ENCODE assay signal across 30 cellular contexts in the genomic region with DNA sequence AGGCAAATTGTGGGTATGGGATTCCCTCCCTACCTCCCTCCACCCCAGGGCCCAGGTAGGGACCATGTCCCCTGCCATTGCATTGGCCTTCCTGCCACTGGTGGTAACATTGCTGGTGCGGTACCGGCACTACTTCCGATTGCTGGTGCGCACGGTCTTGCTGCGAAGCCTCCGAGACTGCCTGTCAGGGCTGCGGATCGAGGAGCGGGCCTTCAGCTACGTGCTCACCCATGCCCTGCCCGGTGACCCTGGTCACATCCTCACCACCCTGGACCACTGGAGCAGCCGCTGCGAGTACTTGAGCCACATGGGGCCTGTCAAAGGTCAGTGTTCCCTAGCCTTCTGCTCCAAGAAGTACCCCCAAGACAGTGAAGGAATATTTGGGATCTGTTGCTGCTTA. TPM values are rescaled to one million over a fixed set of nuclear protein-coding genes. Genes with fewer than 3 reads are reported as not detected.
DNase-seq lines count a peak whose midpoint lies in the region; ATAC-seq and TF ChIP-seq lines count a peak whose summit lies in the region.
"Had no signal": no experiment of that assay in that cellular context is flagged by ENCODE, and none has a peak within 500 bp of the region (broad histone marks: within the 10 kb centered on the region; RNA-seq: fewer than 3 reads in every experiment).

Gene TOMT, plus strand, starts transcription at position 37 of the 400 bp plus-strand sequence. Its CDS starts 28 bp downstream, at position 65.

- POLR2A ChIA-PET in naive thymus-derived CD8-positive, alpha-beta T cell (lab: Charles Lee): no interaction called here

- peaks cover 4% of the 10 kb centered on the region for H3K36me3 Mint-ChIP-seq in activated CD8-positive, alpha-beta memory T cell treated with anti-CD3 and anti-CD28 coated beads, Interleukin-2, amount 10 ng/mL, durations not matched to agents 7 days and 5 days
- H3K36me3 Mint-ChIP-seq in naive thymus-derived CD8-positive, alpha-beta T cell: peaks cover 4 to 23% (median 21%) of the 10 kb centered on the region in 3 donors
- peaks cover 14% of the 10 kb centered on the region for H3K36me3 Mint-ChIP-seq in stimulated activated effector memory CD8-positive, alpha-beta T cell treated with anti-CD3 and anti-CD28 coated beads, Interleukin-12 subunit alpha, Interleukin-12 subunit beta, amount 100 ng/mL, for 72 hours

- peaks cover 27% of the 10 kb centered on the region for H3K4me1 Mint-ChIP-seq in activated CD8-positive, alpha-beta memory T cell treated with anti-CD3 and anti-CD28 coated beads, Interleukin-2, amount 10 ng/mL, durations not matched to agents 7 days and 5 days
- peaks cover 25 to 42% (median 36%) of the 10 kb centered on the region in 4 donors for H3K4me1 Mint-ChIP-seq in naive thymus-derived CD8-positive, alpha-beta T cell
- peaks cover 33% of the 10 kb centered on the region for H3K4me1 Mint-ChIP-seq in stimulated activated effector memory CD8-positive, alpha-beta T cell treated with anti-CD3 and anti-CD28 coated beads, Interleukin-12 subunit alpha, Interleukin-12 subunit beta, amount 100 ng/mL, for 72 hours

- H3K27ac Mint-ChIP-seq in activated CD8-positive, alpha-beta memory T cell treated with anti-CD3 and anti-CD28 coated beads, Interleukin-2, amount 10 ng/mL, durations not matched to agents 7 days and 5 days: peak within 1 kb of the TSS; percentile 29
- peak within 1 kb of the TSS in 9 of 10 donors; percentile 7 to 94 (median 79) for H3K27ac Mint-ChIP-seq in naive thymus-derived CD8-positive, alpha-beta T cell
- peak within 1 kb of the TSS; percentile 95 for H3K27ac Mint-ChIP-seq in stimulated activated effector memory CD8-positive, alpha-beta T cell treated with anti-CD3 and anti-CD28 coated beads, Interleukin-12 subunit alpha, Interleukin-12 subunit beta, amount 100 ng/mL, for 72 hours

- no peak for DNase-seq in activated CD8-positive, alpha-beta memory T cell treated with anti-CD3 and anti-CD28 coated beads, Interleukin-2, amount 10 ng/mL, durations not matched to agents 7 days and 5 days
- DNase-seq in activated CD8-positive, alpha-beta memory T cell treated with anti-CD3 and anti-CD28 coated beads, Interleukin-2, amount 50 U/mL, for 4 hours: no peak
- no peak for DNase-seq in naive thymus-derived CD8-positive, alpha-beta T cell
- DNase-seq in stimulated activated effector memory CD8-positive, alpha-beta T cell treated with anti-CD3 and anti-CD28 coated beads, Interleukin-12 subunit alpha, Interleukin-12 subunit beta, amount 100 ng/mL, for 72 hours (ENCODE audit: low spot score in 2 of 2): no peak
- no peak for DNase-seq in stimulated activated naive CD4-positive, alpha-beta T cell (lab: John Stamatoyannopoulos, UW)
- DNase-seq: activated CD4-positive, alpha-beta memory T cell treated with anti-CD3 and anti-CD28 coated beads, Interleukin-2, amount 10 ng/mL, durations not matched to agents 7 days and 5 days; activated T-cell treated with anti-CD3 and anti-CD28 coated beads, Interleukin-2, amount 50 U/mL, for 48 hours; BE2C; EL; hypothalamus; left ventricle myocardium superior; NCI-H1417; NCI-H446; NK-92 treated with Interleukin-12 subunit alpha and Interleukin-12 subunit beta, amount 100 ng/mL, for 24 hours; Peyer's patch; SJCRH30; upper lobe of right lung had no signal

- no peak for TF ChIP-seq CTCF in VCaP (conservative IDR thresholded peaks at IDR 0.05)

- H3K27ac ChIP-seq in VCaP: peak within 1 kb of the TSS; percentile 98; the same call in 1 of the 2 replicates
- H3K27ac ChIP-seq: A549, Peyer's patch, right atrium auricular region, SJCRH30, upper lobe of right lung had no signal

- H3K27me3 Mint-ChIP-seq in activated CD8-positive, alpha-beta memory T cell treated with anti-CD3 and anti-CD28 coated beads, Interleukin-2, amount 10 ng/mL, durations not matched to agents 7 days and 5 days: no peaks in the 10 kb centered on the region
- no peaks in the 10 kb centered on the region for H3K27me3 Mint-ChIP-seq in naive thymus-derived CD8-positive, alpha-beta T cell
- H3K27me3 Mint-ChIP-seq: activated CD4-positive, alpha-beta memory T cell treated with anti-CD3 and anti-CD28 coated beads, Interleukin-2, amount 10 ng/mL, durations not matched to agents 7 days and 5 days had no signal

- CTCF ChIA-PET in activated CD8-positive, alpha-beta memory T cell treated with anti-CD3 and anti-CD28 coated beads, Interleukin-2, amount 10 ng/mL, durations not matched to agents 7 days and 5 days (lab: Charles Lee): interaction anchor here (0.9 to 1.3 kb wide), 2 partner anchors 35 to 38 kb away, joined by 3 read pairs; no protein-coding TSS in a partner anchor

- H3K9me3 Mint-ChIP-seq in activated CD8-positive, alpha-beta memory T cell treated with anti-CD3 and anti-CD28 coated beads, Interleukin-2, amount 10 ng/mL, durations not matched to agents 7 days and 5 days (ENCODE audit: low read depth): no peaks in the 10 kb centered on the region
- H3K9me3 Mint-ChIP-seq in naive thymus-derived CD8-positive, alpha-beta T cell: no peaks in the 10 kb centered on the region
- no peaks in the 10 kb centered on the region for H3K9me3 Mint-ChIP-seq in stimulated activated effector memory CD8-positive, alpha-beta T cell treated with anti-CD3 and anti-CD28 coated beads, Interleukin-12 subunit alpha, Interleukin-12 subunit beta, amount 100 ng/mL, for 72 hours
- H3K9me3 Mint-ChIP-seq: activated CD4-positive, alpha-beta memory T cell treated with anti-CD3 and anti-CD28 coated beads, Interleukin-2, amount 10 ng/mL, durations not matched to agents 7 days and 5 days; WTC11 had no signal

- no peak within 1 kb of the TSS for H3K4me3 Mint-ChIP-seq in activated CD8-positive, alpha-beta memory T cell treated with anti-CD3 and anti-CD28 coated beads, Interleukin-2, amount 10 ng/mL, durations not matched to agents 7 days and 5 days
- H3K4me3 Mint-ChIP-seq in naive thymus-derived CD8-positive, alpha-beta T cell: peak within 1 kb of the TSS in 4 of 10 donors; percentile 10 to 34 (median 32)
- H3K4me3 Mint-ChIP-seq in stimulated activated effector memory CD8-positive, alpha-beta T cell treated with anti-CD3 and anti-CD28 coated beads, Interleukin-12 subunit alpha, Interleukin-12 subunit beta, amount 100 ng/mL, for 72 hours: no peak within 1 kb of the TSS

- ATAC-seq in activated CD8-positive, alpha-beta memory T cell treated with anti-CD3 and anti-CD28 coated beads, Interleukin-2, amount 10 ng/mL, durations not matched to agents 7 days and 5 days: no peak
- ATAC-seq in naive thymus-derived CD8-positive, alpha-beta T cell: no peak
- ATAC-seq in stimulated activated effector memory CD8-positive, alpha-beta T cell treated with anti-CD3 and anti-CD28 coated beads, Interleukin-12 subunit alpha, Interleukin-12 subunit beta, amount 100 ng/mL, for 72 hours: no peak
- ATAC-seq in HG03280 (IDR thresholded peaks at IDR 0.05; ENCODE audit: unreplicated experiment): no peak
- ATAC-seq in GM21528 (IDR thresholded peaks at IDR 0.05; ENCODE audit: low FRiP score, unreplicated experiment): no peak
- ATAC-seq: A549; activated naive CD4-positive, alpha-beta T cell treated with anti-CD3 and anti-CD28 coated beads, Interleukin-2, amount 50 U/mL, for 72 hours; left ventricle myocardium superior; upper lobe of right lung; WTC11 had no signal

RNA-seq across cellular contexts. Expression of gene TOMT, which starts in this region (rescaled TPM):
- under 1 TPM in 1 of 2 experiments, not detected in 1; 0.23 TPM for total RNA-seq in activated CD8-positive, alpha-beta memory T cell treated with anti-CD3 and anti-CD28 coated beads, Interleukin-2, amount 10 ng/mL, durations not matched to agents 7 days and 5 days
- total RNA-seq in naive thymus-derived CD8-positive, alpha-beta T cell: not detected
- not detected for polyA plus RNA-seq in naive thymus-derived CD8-positive, alpha-beta T cell
- total RNA-seq: activated CD4-positive, alpha-beta memory T cell treated with anti-CD3 and anti-CD28 coated beads, Interleukin-2, amount 10 ng/mL, durations not matched to agents 7 days and 5 days; activated naive CD4-positive, alpha-beta T cell treated with anti-CD3 and anti-CD28 coated beads, Interleukin-2, amount 50 U/mL, for 72 hours; astrocyte; epithelial cell of proximal tubule; frontal cortex; left ventricle myocardium superior; MCF 10A; mononuclear cell; omental fat pad; Peyer's patch; right atrium auricular region; SJCRH30; upper lobe of right lung; WTC11 had no signal
- polyA plus RNA-seq: A549 had no signal

Comparison
In these comparisons a context has a peak if more than half of its experiments do, and no peak if none do; other contexts are left out.
1. H3K27ac Mint-ChIP-seq: peak in every context shown above with its lines; median percentile 95 in stimulated activated effector memory CD8-positive, alpha-beta T cell treated with anti-CD3 and anti-CD28 coated beads, Interleukin-12 subunit alpha, Interleukin-12 subunit beta, amount 100 ng/mL, for 72 hours; 79 in naive thymus-derived CD8-positive, alpha-beta T cell; 29 in activated CD8-positive, alpha-beta memory T cell treated with anti-CD3 and anti-CD28 coated beads, Interleukin-2, amount 10 ng/mL, durations not matched to agents 7 days and 5 days.